In the genomic region with DNA sequence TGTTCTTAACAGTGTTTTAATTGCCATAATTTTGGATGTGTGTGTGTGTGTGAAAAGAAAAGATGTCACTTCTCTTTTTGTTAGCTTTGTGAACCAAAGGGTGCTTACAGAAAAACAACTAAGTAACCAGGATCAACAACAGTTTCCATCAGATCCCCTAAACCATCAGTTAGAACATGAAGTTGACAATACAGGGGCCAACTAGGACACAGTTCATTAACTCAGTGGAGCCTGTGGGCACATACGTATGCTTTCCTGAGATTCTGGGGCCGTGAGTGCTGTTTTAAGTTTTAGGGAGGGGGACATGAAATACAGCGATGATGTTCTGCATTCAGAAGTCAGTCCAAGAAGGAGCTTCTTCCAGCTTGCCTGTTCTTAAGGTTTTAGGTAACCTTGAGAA, we compare ENCODE assay signal across 18 cellular contexts.
A peak's percentile ranks its signal among the peaks of the same experiment; 100 is the strongest.
DNase-seq lines count a peak whose midpoint lies in the region; ATAC-seq and TF ChIP-seq lines count a peak whose summit lies in the region.
"Had no signal": no experiment of that assay in that cellular context is flagged by ENCODE, and none has a peak within 500 bp of the region (broad histone marks: within the 10 kb centered on the region; RNA-seq: fewer than 3 reads in every experiment).

No MANE protein-coding gene starts in this region.

- no peak overlapping the region for H2BK15ac ChIP-seq in H9 (ENCODE audit: low read depth, low read length)

- no peak overlapping the region for H2BK12ac ChIP-seq in H9 (ENCODE audit: insufficient read length, low read depth, low read length)

- H3K9me3 ChIP-seq in H9 (ENCODE audit: control insufficient read depth, low read depth, low read length), result no peaks in the 10 kb centered on the region
- H3K9me3 ChIP-seq in iPS-18a (ENCODE audit: control insufficient read depth, low read depth, low read length), result no peaks in the 10 kb centered on the region
- H3K9me3 ChIP-seq in neural progenitor cell (ENCODE audit: low read depth), result no peaks in the 10 kb centered on the region
- no peaks in the 10 kb centered on the region for H3K9me3 ChIP-seq in uterus
- H3K9me3 ChIP-seq: HAP-1, SJCRH30 had no signal

- H3K27ac Mint-ChIP-seq in H9, result peak overlapping the region in 2 of 3 experiments; percentile 12 to 71; a peak in 3 of 7 replicates
- H3K27ac Mint-ChIP-seq in neural progenitor cell, result peak overlapping the region; percentile 91

- H3K14ac ChIP-seq in H9 (ENCODE audit: insufficient read depth, low read length), result no peak overlapping the region

- peaks cover 36% of the 10 kb centered on the region for H3F3A ChIP-seq in neural progenitor cell (ENCODE audit: low read depth)

- no peak overlapping the region for H2BK20ac ChIP-seq in H9 (ENCODE audit: low read depth, low read length, poor library complexity, severe bottlenecking)

- H3K23me2 ChIP-seq in H9 (ENCODE audit: insufficient read length, low read depth, low read length, poor library complexity, severe bottlenecking), result no peaks in the 10 kb centered on the region

- no peak for TF ChIP-seq POLR2A in uterus (IDR thresholded peaks at IDR 0.05)

- H3K36me3 Mint-ChIP-seq in H9 (ENCODE audit: insufficient read depth in 1 of 3, low read depth in 3 of 3) (peaks cover 13 to 16% (median 14%) of the 10 kb centered on the region in 3 experiments), neural progenitor cell (peaks cover 19% of the 10 kb centered on the region)

- DNase-seq in H9, result no peak
- no peak for DNase-seq in neural progenitor cell (ENCODE audit: low spot score)
- DNase-seq in uterus, result no peak
- no peak for DNase-seq in NOMO-1 treated with dmso at 0.1 percent for 144 hours (lab: John Stamatoyannopoulos, UW; ENCODE audit: unreplicated experiment)
- DNase-seq in CD1c-positive myeloid dendritic cell (ENCODE audit: extremely low spot score), result no peak
- DNase-seq: DMS53, Karpas-422, NCI-H1417, NCI-H1694 treated with DMSO at 0.1 percent for 48 hours, NCI-H2081 treated with DMSO at 0.1 percent for 48 hours, NCI-H2171 treated with DMSO at 0.1 percent for 48 hours, NCI-H524 treated with DMSO at 0.1 percent for 48 hours, OCI-M1, SJCRH30 had no signal

- H3K4me1 ChIP-seq in H9 (ENCODE audit: insufficient read depth, low read length), result peaks cover 16% of the 10 kb centered on the region; the same call in 1 of the 2 replicates
- peaks cover 42% of the 10 kb centered on the region for H3K4me1 ChIP-seq in iPS-18a (ENCODE audit: control insufficient read depth, low read depth, low read length)
- peaks cover 61% of the 10 kb centered on the region for H3K4me1 ChIP-seq in neural progenitor cell
- no peaks in the 10 kb centered on the region for H3K4me1 ChIP-seq in uterus
- H3K4me1 ChIP-seq: HAP-1 had no signal

- H4K20me1 ChIP-seq in H9 (ENCODE audit: control insufficient read depth, insufficient read depth, insufficient read length), result no peaks in the 10 kb centered on the region
- no peaks in the 10 kb centered on the region for H4K20me1 ChIP-seq in neural progenitor cell (ENCODE audit: low read depth)

- H3K27me3 ChIP-seq in H9 (ENCODE audit: insufficient read depth, low read length) (no peaks in the 10 kb centered on the region; the same call in 1 of the 2 replicates), iPS-18a (ENCODE audit: control insufficient read depth, insufficient read depth, low read length) (no peaks in the 10 kb centered on the region), neural progenitor cell (no peaks in the 10 kb centered on the region), uterus (no peaks in the 10 kb centered on the region)
- H3K27me3 ChIP-seq: SJCRH30 had no signal

- H2AK5ac ChIP-seq in H9 (ENCODE audit: insufficient read length, low read length), result no peak overlapping the region

- no peak overlapping the region for H3K4ac ChIP-seq in H9 (ENCODE audit: low read depth, low read length)

- no peak overlapping the region for H2BK5ac ChIP-seq in H9 (ENCODE audit: insufficient read length, low read length)

- no peak overlapping the region for H2BK120ac ChIP-seq in H9 (ENCODE audit: low read depth, low read length, poor library complexity, severe bottlenecking)

- no peak overlapping the region for H3K4me2 ChIP-seq in H9 (ENCODE audit: insufficient read depth, insufficient read length, low read length)
- peak overlapping the region; percentile 64 for H3K4me2 ChIP-seq in neural progenitor cell

- H3K4me3 ChIP-seq in iPS-18a (ENCODE audit: low read length) (no peak overlapping the region), neural progenitor cell (no peak overlapping the region), uterus (no peak overlapping the region)
- H3K4me3 ChIP-seq: HAP-1, SJCRH30 had no signal

- intact Hi-C loops in uterus (cut with DNase I; ENCODE audit: low total_unique reads), result no loop called here

- H3K4me1 Mint-ChIP-seq in H9 (peaks cover 51 to 61% of the 10 kb centered on the region in 2 experiments), neural progenitor cell (peaks cover 82% of the 10 kb centered on the region)

- H2AFZ ChIP-seq in H9 (ENCODE audit: low read length), result no peak overlapping the region
- H2AFZ ChIP-seq in neural progenitor cell (replicated peaks), result no peak overlapping the region

- H3K27me3 Mint-ChIP-seq in H9 (ENCODE audit: low read depth), result peaks cover 4% of the 10 kb centered on the region
- H3K27me3 Mint-ChIP-seq in neural progenitor cell (ENCODE audit: insufficient read depth, low read depth), result peaks cover 5% of the 10 kb centered on the region

- H3K27ac ChIP-seq in H9 (ENCODE audit: insufficient read length, low read depth, low read length), result no peak overlapping the region
- no peak overlapping the region for H3K27ac ChIP-seq in iPS-18a (ENCODE audit: low read length)
- H3K27ac ChIP-seq in neural progenitor cell, result no peak overlapping the region
- H3K27ac ChIP-seq in uterus, result peak overlapping the region; percentile 34 to 35
- H3K27ac ChIP-seq: C4-2B, SJCRH30 had no signal

- no CpG with 5 or more reads among the region's 3 CpGs for WGBS in H9 (ENCODE audit: extremely low coverage, insufficient read length, low lambda C conversion rate)

- no peak overlapping the region for H3K18ac ChIP-seq in H9 (ENCODE audit: insufficient read length, low read depth, low read length)

- ATAC-seq in HG03342 (IDR thresholded peaks at IDR 0.05; ENCODE audit: unreplicated experiment), result no peak

- H3K79me1 ChIP-seq in H9 (ENCODE audit: insufficient read depth, low read depth, low read length, poor library complexity, severe bottlenecking), result no peaks in the 10 kb centered on the region

- H3K23ac ChIP-seq in H9 (ENCODE audit: insufficient read length, low read depth, low read length), result no peak overlapping the region

- H3K36me3 ChIP-seq in iPS-18a (ENCODE audit: control insufficient read depth, low read depth, low read length) (peaks cover 13% of the 10 kb centered on the region), neural progenitor cell (no peaks in the 10 kb centered on the region), uterus (no peaks in the 10 kb centered on the region)
- H3K36me3 ChIP-seq: HAP-1 had no signal

- no peaks in the 10 kb centered on the region for H3K79me2 ChIP-seq in H9 (ENCODE audit: insufficient read depth, low read length)
- H3K79me2 ChIP-seq in neural progenitor cell (ENCODE audit: low read depth), result no peaks in the 10 kb centered on the region

- no peak overlapping the region for H4K8ac ChIP-seq in H9 (replicated peaks; ENCODE audit: insufficient read length, low read depth, low read length)

- H4K91ac ChIP-seq in H9 (ENCODE audit: insufficient read length, low read depth, low read length), result no peak overlapping the region

- H3K56ac ChIP-seq in H9 (ENCODE audit: insufficient read length, low read depth, low read length), result no peak overlapping the region

- no peak overlapping the region for H4K5ac ChIP-seq in H9 (ENCODE audit: insufficient read length, low read depth, low read length)

- no peak overlapping the region for H3K9ac ChIP-seq in H9 (ENCODE audit: extremely low read depth, insufficient read length, low read length)
- peak overlapping the region; percentile 0 for H3K9ac ChIP-seq in iPS-18a (ENCODE audit: low read length)
- no peak overlapping the region for H3K9ac ChIP-seq in neural progenitor cell

- TF ChIP-seq CTCF in H9 (conservative IDR thresholded peaks at IDR 0.05) (no peak), neural progenitor cell (IDR thresholded peaks at IDR 0.05) (no peak), uterus (IDR thresholded peaks at IDR 0.05) (no peak)

- H3K4me3 Mint-ChIP-seq in H9 (no peak overlapping the region), neural progenitor cell (no peak overlapping the region)

- no peaks in the 10 kb centered on the region for H3K9me3 Mint-ChIP-seq in H9
- peaks cover under 1% of the 10 kb centered on the region for H3K9me3 Mint-ChIP-seq in neural progenitor cell

- H3T11ph ChIP-seq in H9 (ENCODE audit: low read length), result no peak overlapping the region

Comparison
In these comparisons a context has a peak if more than half of its experiments do, and no peak if none do; other contexts are left out.
1. H3K27ac ChIP-seq: peak in uterus (2 of 2); none in H9 (single experiment), iPS-18a (single experiment) and neural progenitor cell (single experiment).